Comparison of ENCODE assay signal across 8 cellular contexts in genomic region chr3:127074900-127075360, GRCh38.
DNase-seq lines count a peak whose midpoint lies in the region; ATAC-seq and TF ChIP-seq lines count a peak whose summit lies in the region.

No MANE protein-coding gene starts in this region.

- no peak overlapping the region for H3K4me3 ChIP-seq in stomach

- DNase-seq in GDM1 (lab: John Stamatoyannopoulos, UW) (peak; percentile 21), GM20000 (ENCODE audit: low spot score) (peak; percentile 44), SKM-1 (lab: John Stamatoyannopoulos, UW; ENCODE audit: unreplicated experiment) (peak; percentile 67), hepatic stellate cell (ENCODE audit: low spot score) (peak; percentile 58), RKO (ENCODE audit: low spot score) (no peak), stomach (no peak)
- DNase-seq in activated CD8-positive, alpha-beta memory T cell treated with anti-CD3 and anti-CD28 coated beads, Interleukin-2, amount 50 U/mL, for 48 hours: no peak

- peaks cover 0 to 17% (median 0%) of the 10 kb centered on the region in 3 donors for H3K27me3 ChIP-seq in stomach

- peak; percentile 85 for ATAC-seq in HG03520 (IDR thresholded peaks at IDR 0.05; ENCODE audit: unreplicated experiment)

- 52 to 92% (median 75%) methylated on average over 2 to 4 of the region's 4 CpGs for WGBS in stomach, 5 donors

- intact Hi-C loops in stomach (cut with DNase I; ENCODE audit: low total_unique reads): no loop called here

- H3K27ac ChIP-seq in stomach: no peak overlapping the region

- TF ChIP-seq EP300 in stomach (IDR thresholded peaks at IDR 0.05): no peak

- no peaks in the 10 kb centered on the region for H3K9me3 ChIP-seq in stomach

- peaks cover 0 to 10% (median 0%) of the 10 kb centered on the region in 4 donors for H3K4me1 ChIP-seq in stomach

- TF ChIP-seq POLR2A in stomach (IDR thresholded peaks at IDR 0.05): no peak

- H3K36me3 ChIP-seq in stomach: no peaks in the 10 kb centered on the region

- TF ChIP-seq CTCF in GM20000 (IDR thresholded peaks at IDR 0.05; ENCODE audit: extremely low read depth, missing control alignments): no peak
- TF ChIP-seq CTCF in stomach (IDR thresholded peaks at IDR 0.05): no peak

Comparison
In these comparisons a context has a peak if more than half of its experiments do, and no peak if none do; other contexts are left out.
1. DNase-seq: peak in GDM1 (single experiment), GM20000 (single experiment), SKM-1 (single experiment) and hepatic stellate cell (single experiment); none in RKO (single experiment), stomach (single experiment) and activated CD8-positive, alpha-beta memory T cell treated with anti-CD3 and anti-CD28 coated beads, Interleukin-2, amount 50 U/mL, for 48 hours (single experiment).